1 cellular context compared by ENCODE assay signal in the genomic region with DNA sequence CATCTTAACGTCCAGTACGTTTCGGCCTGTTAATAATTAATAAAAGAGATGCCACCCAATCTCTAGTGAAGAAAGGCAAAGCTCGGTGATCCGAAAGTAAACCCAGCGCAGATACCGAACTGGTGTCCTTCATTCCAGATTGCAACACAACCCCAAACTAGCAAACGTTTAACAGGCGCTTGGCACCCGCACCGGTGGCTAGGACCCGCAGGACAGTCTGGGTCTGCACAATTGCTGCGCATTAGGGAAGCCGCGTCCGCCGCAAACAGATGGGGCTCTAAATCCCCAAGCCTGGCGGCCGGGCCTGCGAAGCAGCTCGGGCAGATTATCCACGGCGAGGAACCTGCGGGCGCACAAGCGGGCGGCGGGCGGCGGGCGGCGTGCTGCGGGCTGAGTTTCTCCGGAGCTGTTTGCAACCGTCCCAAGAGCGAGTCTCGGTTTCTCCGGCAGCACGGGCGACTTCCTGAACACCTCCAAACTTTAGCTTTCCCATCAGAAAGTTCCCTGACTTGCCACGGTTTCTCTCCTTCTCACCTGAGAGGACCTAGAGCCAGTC.
TF ChIP-seq lines count a peak whose summit lies in the region.

No MANE protein-coding gene starts in this region.

TF ChIP-seq in HepG2, 621 proteins besides CTCF, POLR2A, EP300 and RAD21 (continued from another document and continues in another):
- TF ChIP-seq ZNF552 (CRISPR knock-in tag; IDR thresholded peaks at IDR 0.05; ENCODE audit: borderline replicate concordance) (peak; percentile 34; the same call in 1 of the 2 replicates), NFE2L2 (IDR thresholded peaks at IDR 0.05; ENCODE audit: low read length) (no peak), RBFOX2 (IDR thresholded peaks at IDR 0.05; ENCODE audit: low read depth, low read length) (peak; percentile 88), ZNF496 (CRISPR knock-in tag; IDR thresholded peaks at IDR 0.05; ENCODE audit: insufficient replicate concordance) (no peak), XRCC5 (optimal IDR thresholded peaks at IDR 0.05; ENCODE audit: low read length) (no peak), NAIF1 (CRISPR knock-in tag; IDR thresholded peaks at IDR 0.05; ENCODE audit: borderline replicate concordance) (no peak), ZMAT3 (CRISPR knock-in tag; conservative IDR thresholded peaks at IDR 0.05) (no peak), YEATS2 (CRISPR knock-in tag; IDR thresholded peaks at IDR 0.05; ENCODE audit: borderline replicate concordance) (no peak), ZFP1 (CRISPR knock-in tag; IDR thresholded peaks at IDR 0.05) (0 out of 2 replicates have a peak, but pooled peaks have one; percentile 32), RXRA (CRISPR knock-in tag; IDR thresholded peaks at IDR 0.05) (peak; percentile 43), ZSCAN29 (CRISPR knock-in tag; conservative IDR thresholded peaks at IDR 0.05) (peak; percentile 75; the same call in 1 of the 2 replicates), HES4 (CRISPR knock-in tag; IDR thresholded peaks at IDR 0.05; ENCODE audit: borderline replicate concordance) (peak; percentile 55; the same call in 1 of the 2 replicates), SCMH1 (CRISPR knock-in tag; IDR thresholded peaks at IDR 0.05; ENCODE audit: borderline replicate concordance) (no peak), ARNT2 (CRISPR knock-in tag; IDR thresholded peaks at IDR 0.05; ENCODE audit: low read depth) (no peak), SMYD3 (CRISPR knock-in tag; IDR thresholded peaks at IDR 0.05) (0 out of 2 replicates have a peak, but pooled peaks have one; percentile 39), KDM3A (CRISPR knock-in tag; IDR thresholded peaks at IDR 0.05; ENCODE audit: low read depth) (no peak; the same call in 1 of the 2 replicates), SMARCE1 (IDR thresholded peaks at IDR 0.05; ENCODE audit: borderline replicate concordance) (no peak), ZNF124 (CRISPR knock-in tag; IDR thresholded peaks at IDR 0.05) (peak; percentile 64; the same call in 1 of the 2 replicates), ZNF180 (CRISPR knock-in tag; IDR thresholded peaks at IDR 0.05; ENCODE audit: borderline replicate concordance, low read depth) (no peak), ZFX (CRISPR knock-in tag; IDR thresholded peaks at IDR 0.05; ENCODE audit: low read depth) (no peak; the same call in 1 of the 2 replicates), ZNF354B (CRISPR knock-in tag; IDR thresholded peaks at IDR 0.05) (0 out of 2 replicates have a peak, but pooled peaks have one; percentile 37), HDAC2 (CRISPR knock-in tag; IDR thresholded peaks at IDR 0.05) (peak; percentile 87), ZNF567 (CRISPR knock-in tag; IDR thresholded peaks at IDR 0.05; ENCODE audit: borderline replicate concordance) (no peak)
- TF ChIP-seq, protein P1, sequence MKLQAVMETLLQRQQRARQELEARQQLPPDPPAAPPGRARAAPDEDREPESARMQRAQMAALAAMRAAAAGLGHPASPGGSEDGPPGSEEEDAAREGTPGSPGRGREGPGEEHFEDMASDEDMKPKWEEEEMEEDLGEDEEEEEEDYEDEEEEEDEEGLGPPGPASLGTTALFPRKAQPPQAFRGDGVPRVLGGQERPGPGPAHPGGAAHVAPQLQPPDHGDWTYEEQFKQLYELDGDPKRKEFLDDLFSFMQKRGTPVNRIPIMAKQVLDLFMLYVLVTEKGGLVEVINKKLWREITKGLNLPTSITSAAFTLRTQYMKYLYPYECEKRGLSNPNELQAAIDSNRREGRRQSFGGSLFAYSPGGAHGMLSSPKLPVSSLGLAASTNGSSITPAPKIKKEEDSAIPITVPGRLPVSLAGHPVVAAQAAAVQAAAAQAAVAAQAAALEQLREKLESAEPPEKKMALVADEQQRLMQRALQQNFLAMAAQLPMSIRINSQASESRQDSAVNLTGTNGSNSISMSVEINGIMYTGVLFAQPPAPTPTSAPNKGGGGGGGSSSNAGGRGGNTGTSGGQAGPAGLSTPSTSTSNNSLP (IDR thresholded peaks at IDR 0.05; ENCODE audit: low read depth, low read length), result peak; percentile 73
- TF ChIP-seq, protein P2, sequence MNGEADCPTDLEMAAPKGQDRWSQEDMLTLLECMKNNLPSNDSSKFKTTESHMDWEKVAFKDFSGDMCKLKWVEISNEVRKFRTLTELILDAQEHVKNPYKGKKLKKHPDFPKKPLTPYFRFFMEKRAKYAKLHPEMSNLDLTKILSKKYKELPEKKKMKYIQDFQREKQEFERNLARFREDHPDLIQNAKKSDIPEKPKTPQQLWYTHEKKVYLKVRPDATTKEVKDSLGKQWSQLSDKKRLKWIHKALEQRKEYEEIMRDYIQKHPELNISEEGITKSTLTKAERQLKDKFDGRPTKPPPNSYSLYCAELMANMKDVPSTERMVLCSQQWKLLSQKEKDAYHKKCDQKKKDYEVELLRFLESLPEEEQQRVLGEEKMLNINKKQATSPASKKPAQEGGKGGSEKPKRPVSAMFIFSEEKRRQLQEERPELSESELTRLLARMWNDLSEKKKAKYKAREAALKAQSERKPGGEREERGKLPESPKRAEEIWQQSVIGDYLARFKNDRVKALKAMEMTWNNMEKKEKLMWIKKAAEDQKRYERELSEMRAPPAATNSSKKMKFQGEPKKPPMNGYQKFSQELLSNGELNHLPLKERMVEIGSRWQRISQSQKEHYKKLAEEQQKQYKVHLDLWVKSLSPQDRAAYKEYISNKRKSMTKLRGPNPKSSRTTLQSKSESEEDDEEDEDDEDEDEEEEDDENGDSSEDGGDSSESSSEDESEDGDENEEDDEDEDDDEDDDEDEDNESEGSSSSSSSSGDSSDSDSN (CRISPR knock-in tag; IDR thresholded peaks at IDR 0.05), result 0 out of 2 replicates have a peak, but pooled peaks have one; percentile 48
- TF ChIP-seq, protein P3, sequence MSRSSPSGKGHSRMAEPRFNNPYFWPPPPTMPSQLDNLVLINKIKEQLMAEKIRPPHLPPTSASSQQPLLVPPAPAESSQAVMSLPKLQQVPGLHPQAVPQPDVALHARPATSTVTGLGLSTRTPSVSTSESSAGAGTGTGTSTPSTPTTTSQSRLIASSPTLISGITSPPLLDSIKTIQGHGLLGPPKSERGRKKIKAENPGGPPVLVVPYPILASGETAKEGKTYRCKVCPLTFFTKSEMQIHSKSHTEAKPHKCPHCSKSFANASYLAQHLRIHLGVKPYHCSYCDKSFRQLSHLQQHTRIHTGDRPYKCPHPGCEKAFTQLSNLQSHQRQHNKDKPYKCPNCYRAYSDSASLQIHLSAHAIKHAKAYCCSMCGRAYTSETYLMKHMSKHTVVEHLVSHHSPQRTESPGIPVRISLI (CRISPR knock-in tag; IDR thresholded peaks at IDR 0.05; ENCODE audit: borderline replicate concordance), result no peak
- TF ChIP-seq, protein P4, sequence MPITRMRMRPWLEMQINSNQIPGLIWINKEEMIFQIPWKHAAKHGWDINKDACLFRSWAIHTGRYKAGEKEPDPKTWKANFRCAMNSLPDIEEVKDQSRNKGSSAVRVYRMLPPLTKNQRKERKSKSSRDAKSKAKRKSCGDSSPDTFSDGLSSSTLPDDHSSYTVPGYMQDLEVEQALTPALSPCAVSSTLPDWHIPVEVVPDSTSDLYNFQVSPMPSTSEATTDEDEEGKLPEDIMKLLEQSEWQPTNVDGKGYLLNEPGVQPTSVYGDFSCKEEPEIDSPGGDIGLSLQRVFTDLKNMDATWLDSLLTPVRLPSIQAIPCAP (CRISPR knock-in tag; IDR thresholded peaks at IDR 0.05; ENCODE audit: low read depth), result no peak
- TF ChIP-seq, protein P5, sequence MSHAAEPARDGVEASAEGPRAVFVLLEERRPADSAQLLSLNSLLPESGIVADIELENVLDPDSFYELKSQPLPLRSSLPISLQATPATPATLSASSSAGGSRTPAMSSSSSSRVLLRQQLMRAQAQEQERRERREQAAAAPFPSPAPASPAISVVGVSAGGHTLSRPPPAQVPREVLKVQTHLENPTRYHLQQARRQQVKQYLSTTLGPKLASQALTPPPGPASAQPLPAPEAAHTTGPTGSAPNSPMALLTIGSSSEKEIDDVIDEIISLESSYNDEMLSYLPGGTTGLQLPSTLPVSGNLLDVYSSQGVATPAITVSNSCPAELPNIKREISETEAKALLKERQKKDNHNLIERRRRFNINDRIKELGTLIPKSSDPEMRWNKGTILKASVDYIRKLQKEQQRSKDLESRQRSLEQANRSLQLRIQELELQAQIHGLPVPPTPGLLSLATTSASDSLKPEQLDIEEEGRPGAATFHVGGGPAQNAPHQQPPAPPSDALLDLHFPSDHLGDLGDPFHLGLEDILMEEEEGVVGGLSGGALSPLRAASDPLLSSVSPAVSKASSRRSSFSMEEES (CRISPR knock-in tag; IDR thresholded peaks at IDR 0.05), result 0 out of 2 replicates have a peak, but pooled peaks have one; percentile 34
- TF ChIP-seq, protein P6, sequence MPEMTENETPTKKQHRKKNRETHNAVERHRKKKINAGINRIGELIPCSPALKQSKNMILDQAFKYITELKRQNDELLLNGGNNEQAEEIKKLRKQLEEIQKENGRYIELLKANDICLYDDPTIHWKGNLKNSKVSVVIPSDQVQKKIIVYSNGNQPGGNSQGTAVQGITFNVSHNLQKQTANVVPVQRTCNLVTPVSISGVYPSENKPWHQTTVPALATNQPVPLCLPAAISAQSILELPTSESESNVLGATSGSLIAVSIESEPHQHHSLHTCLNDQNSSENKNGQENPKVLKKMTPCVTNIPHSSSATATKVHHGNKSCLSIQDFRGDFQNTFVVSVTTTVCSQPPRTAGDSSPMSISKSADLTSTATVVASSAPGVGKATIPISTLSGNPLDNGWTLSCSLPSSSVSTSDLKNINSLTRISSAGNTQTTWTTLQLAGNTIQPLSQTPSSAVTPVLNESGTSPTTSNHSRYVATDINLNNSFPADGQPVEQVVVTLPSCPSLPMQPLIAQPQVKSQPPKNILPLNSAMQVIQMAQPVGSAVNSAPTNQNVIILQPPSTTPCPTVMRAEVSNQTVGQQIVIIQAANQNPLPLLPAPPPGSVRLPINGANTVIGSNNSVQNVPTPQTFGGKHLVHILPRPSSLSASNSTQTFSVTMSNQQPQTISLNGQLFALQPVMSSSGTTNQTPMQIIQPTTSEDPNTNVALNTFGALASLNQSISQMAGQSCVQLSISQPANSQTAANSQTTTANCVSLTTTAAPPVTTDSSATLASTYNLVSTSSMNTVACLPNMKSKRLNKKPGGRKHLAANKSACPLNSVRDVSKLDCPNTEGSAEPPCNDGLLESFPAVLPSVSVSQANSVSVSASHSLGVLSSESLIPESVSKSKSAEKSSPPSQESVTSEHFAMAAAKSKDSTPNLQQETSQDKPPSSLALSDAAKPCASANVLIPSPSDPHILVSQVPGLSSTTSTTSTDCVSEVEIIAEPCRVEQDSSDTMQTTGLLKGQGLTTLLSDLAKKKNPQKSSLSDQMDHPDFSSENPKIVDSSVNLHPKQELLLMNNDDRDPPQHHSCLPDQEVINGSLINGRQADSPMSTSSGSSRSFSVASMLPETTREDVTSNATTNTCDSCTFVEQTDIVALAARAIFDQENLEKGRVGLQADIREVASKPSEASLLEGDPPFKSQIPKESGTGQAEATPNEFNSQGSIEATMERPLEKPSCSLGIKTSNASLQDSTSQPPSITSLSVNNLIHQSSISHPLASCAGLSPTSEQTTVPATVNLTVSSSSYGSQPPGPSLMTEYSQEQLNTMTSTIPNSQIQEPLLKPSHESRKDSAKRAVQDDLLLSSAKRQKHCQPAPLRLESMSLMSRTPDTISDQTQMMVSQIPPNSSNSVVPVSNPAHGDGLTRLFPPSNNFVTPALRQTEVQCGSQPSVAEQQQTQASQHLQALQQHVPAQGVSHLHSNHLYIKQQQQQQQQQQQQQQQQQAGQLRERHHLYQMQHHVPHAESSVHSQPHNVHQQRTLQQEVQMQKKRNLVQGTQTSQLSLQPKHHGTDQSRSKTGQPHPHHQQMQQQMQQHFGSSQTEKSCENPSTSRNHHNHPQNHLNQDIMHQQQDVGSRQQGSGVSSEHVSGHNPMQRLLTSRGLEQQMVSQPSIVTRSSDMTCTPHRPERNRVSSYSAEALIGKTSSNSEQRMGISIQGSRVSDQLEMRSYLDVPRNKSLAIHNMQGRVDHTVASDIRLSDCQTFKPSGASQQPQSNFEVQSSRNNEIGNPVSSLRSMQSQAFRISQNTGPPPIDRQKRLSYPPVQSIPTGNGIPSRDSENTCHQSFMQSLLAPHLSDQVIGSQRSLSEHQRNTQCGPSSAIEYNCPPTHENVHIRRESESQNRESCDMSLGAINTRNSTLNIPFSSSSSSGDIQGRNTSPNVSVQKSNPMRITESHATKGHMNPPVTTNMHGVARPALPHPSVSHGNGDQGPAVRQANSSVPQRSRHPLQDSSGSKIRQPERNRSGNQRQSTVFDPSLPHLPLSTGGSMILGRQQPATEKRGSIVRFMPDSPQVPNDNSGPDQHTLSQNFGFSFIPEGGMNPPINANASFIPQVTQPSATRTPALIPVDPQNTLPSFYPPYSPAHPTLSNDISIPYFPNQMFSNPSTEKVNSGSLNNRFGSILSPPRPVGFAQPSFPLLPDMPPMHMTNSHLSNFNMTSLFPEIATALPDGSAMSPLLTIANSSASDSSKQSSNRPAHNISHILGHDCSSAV (CRISPR knock-in tag; IDR thresholded peaks at IDR 0.05; ENCODE audit: borderline replicate concordance), result no peak
- TF ChIP-seq, protein P7, sequence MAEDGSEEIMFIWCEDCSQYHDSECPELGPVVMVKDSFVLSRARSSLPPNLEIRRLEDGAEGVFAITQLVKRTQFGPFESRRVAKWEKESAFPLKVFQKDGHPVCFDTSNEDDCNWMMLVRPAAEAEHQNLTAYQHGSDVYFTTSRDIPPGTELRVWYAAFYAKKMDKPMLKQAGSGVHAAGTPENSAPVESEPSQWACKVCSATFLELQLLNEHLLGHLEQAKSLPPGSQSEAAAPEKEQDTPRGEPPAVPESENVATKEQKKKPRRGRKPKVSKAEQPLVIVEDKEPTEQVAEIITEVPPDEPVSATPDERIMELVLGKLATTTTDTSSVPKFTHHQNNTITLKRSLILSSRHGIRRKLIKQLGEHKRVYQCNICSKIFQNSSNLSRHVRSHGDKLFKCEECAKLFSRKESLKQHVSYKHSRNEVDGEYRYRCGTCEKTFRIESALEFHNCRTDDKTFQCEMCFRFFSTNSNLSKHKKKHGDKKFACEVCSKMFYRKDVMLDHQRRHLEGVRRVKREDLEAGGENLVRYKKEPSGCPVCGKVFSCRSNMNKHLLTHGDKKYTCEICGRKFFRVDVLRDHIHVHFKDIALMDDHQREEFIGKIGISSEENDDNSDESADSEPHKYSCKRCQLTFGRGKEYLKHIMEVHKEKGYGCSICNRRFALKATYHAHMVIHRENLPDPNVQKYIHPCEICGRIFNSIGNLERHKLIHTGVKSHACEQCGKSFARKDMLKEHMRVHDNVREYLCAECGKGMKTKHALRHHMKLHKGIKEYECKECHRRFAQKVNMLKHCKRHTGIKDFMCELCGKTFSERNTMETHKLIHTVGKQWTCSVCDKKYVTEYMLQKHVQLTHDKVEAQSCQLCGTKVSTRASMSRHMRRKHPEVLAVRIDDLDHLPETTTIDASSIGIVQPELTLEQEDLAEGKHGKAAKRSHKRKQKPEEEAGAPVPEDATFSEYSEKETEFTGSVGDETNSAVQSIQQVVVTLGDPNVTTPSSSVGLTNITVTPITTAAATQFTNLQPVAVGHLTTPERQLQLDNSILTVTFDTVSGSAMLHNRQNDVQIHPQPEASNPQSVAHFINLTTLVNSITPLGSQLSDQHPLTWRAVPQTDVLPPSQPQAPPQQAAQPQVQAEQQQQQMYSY (CRISPR knock-in tag; IDR thresholded peaks at IDR 0.05), result no peak
